Comparison of ENCODE assay signal across 8 cellular contexts in the genomic region with DNA sequence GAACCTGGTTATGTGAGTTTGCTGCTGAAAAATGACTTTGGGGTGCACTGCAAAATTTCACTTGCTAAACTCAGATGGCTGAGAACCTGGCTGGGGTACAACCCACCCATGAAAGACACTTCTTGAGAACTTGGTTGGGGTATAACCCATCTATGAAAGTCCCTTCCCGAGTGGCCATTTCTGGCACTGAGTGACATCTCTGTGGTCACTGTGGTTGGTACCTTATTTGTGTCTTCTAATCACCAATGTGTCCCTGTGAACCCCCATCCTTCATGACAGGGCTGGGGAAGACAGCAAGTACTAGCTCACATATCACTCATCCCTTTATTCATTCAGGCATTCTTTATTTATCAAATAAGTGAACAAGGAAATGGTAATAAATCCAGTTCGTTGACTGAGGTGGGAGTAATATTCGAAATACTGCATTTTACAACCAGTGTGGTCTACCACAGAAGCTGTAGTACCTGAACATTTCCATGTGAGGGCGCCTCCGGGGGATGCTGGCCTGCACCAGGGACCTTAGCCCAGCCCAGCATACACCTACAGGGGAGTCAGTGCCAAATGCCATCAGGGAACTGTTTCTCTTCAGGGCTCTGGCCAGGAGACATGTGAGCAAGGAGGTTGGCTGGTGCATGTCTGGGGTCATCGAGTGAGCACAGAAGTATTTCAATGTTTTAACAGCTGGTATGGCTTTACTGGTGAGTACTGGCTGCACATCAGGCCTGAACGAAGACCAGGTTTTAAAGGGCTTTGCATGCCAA.
DNase-seq lines count a peak whose midpoint lies in the region; ATAC-seq lines count a peak whose summit lies in the region.

No MANE protein-coding gene starts in this region.

- DNase-seq in COLO829 (ENCODE audit: low spot score), result peak; percentile 14
- DNase-seq in T-helper 9 cell, result peak; percentile 4
- DNase-seq in kidney tubule cell (ENCODE audit: low spot score), result peak; percentile 7
- DNase-seq in RKO (ENCODE audit: low spot score), result no peak
- no peak for DNase-seq in mucosa of gallbladder (ENCODE audit: low spot score)

- ATAC-seq in GM19351 (IDR thresholded peaks at IDR 0.05; ENCODE audit: unreplicated experiment), result peak; percentile 69
- no peak for ATAC-seq in GM21526 (IDR thresholded peaks at IDR 0.05; ENCODE audit: low FRiP score, unreplicated experiment)
- no peak for ATAC-seq in GM21528 (IDR thresholded peaks at IDR 0.05; ENCODE audit: low FRiP score, unreplicated experiment)

Comparison
In these comparisons a context has a peak if more than half of its experiments do, and no peak if none do; other contexts are left out.
1. DNase-seq: peak in COLO829 (single experiment), T-helper 9 cell (single experiment) and kidney tubule cell (single experiment); none in RKO (single experiment) and mucosa of gallbladder (single experiment).